9 cellular contexts compared by ENCODE assay signal in the genomic region with DNA sequence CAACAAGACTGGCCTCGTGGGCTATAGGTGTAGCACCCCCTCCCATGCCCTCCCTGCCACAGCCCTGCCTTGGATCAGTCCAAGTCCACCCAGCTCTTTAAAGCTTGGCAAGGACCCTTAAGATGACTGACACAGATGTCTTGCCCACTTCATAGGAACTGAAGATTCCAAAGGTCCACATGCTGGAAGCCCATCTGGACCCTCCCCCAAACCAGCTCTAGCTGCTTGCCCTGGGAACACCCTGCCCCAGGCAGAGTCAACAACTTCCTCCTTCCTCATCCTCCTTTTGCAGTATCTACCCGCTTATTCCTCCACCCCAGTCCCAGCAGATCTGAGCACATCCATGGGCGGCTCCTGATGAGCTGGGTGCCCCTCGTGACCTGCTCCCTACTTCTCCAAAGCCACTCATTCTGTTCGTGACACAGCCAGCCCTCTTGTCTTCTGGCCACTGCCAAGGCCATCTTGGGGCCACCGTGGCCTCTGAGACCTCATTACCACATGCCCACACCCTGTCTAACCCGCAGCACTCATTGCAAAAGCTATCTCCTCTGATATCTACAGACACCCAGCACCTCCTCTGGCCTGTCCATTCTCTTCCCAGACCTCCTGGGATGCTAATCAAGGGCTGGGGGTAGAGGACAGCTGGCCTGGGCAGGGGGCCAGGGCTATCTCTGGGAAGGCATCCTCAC. TPM values are rescaled to one million over a fixed set of nuclear protein-coding genes. Genes with fewer than 3 reads are reported as not detected.
DNase-seq lines count a peak whose midpoint lies in the region; ATAC-seq and TF ChIP-seq lines count a peak whose summit lies in the region.
"Had no signal": no experiment of that assay in that cellular context is flagged by ENCODE, and none has a peak within 500 bp of the region (broad histone marks: within the 10 kb centered on the region; RNA-seq: fewer than 3 reads in every experiment).

No MANE protein-coding gene starts in this region.

- H4K91ac ChIP-seq in mesenchymal stem cell (ENCODE audit: low read length), result peak overlapping the region; percentile 15

- H3K27ac Mint-ChIP-seq in activated T-helper 17 cell treated with anti-CD3 and anti-CD28 coated beads, Interleukin-2, amount 50 U/mL, for 72 hours, result peak overlapping the region; percentile 74
- no peak overlapping the region for H3K27ac Mint-ChIP-seq in GM23338

- H3F3A ChIP-seq in GM23338 (replicated peaks; ENCODE audit: low read depth), result peaks cover 11% of the 10 kb centered on the region

- H3K27ac ChIP-seq in 22Rv1 (peak overlapping the region; percentile 90), mesenchymal stem cell (ENCODE audit: low read length, poor library complexity, severe bottlenecking) (no peak overlapping the region), GM23338 (ENCODE audit: low read depth) (no peak overlapping the region)

- H3K9ac ChIP-seq in mesenchymal stem cell (ENCODE audit: low read length), result no peak overlapping the region

- 68% methylated on average over 6 of the region's 7 CpGs for WGBS in mesenchymal stem cell

- H3K4me2 ChIP-seq in mesenchymal stem cell (ENCODE audit: low read length, poor library complexity, severe bottlenecking) (no peak overlapping the region), GM23338 (no peak overlapping the region)

- no peak overlapping the region for H3K4me3 ChIP-seq in mesenchymal stem cell (ENCODE audit: insufficient read depth in 1 of 2, low read depth in 1 of 2, low read length in 2 of 2)
- H3K4me3 ChIP-seq in GM23338, result no peak overlapping the region

- peaks cover 12% of the 10 kb centered on the region for H3K79me1 ChIP-seq in mesenchymal stem cell (replicated peaks; ENCODE audit: low read length, poor library complexity, severe bottlenecking)

- no peaks in the 10 kb centered on the region for H3K9me3 Mint-ChIP-seq in activated T-helper 17 cell treated with anti-CD3 and anti-CD28 coated beads, Interleukin-2, amount 50 U/mL, for 72 hours
- no peaks in the 10 kb centered on the region; the same call in 2 of the 3 replicates for H3K9me3 Mint-ChIP-seq in GM23338

- DNase-seq in mesenchymal stem cell (no peak), hippocampal formation (lab: John Stamatoyannopoulos, UW) (no peak), GM23338 (ENCODE audit: low spot score) (no peak), HuH-7 (ENCODE audit: low spot score) (no peak)

- peak; percentile 62 for TF ChIP-seq CTCF in 22Rv1 (IDR thresholded peaks at IDR 0.05)
- peak; percentile 32 for TF ChIP-seq CTCF in LNCAP (IDR thresholded peaks at IDR 0.05)
- no peak; a peak in 1 of 4 replicates for TF ChIP-seq CTCF in GM23338 (conservative IDR thresholded peaks at IDR 0.05; ENCODE audit: low read depth in 2 of 2)

- H3K79me2 ChIP-seq in GM23338 (replicated peaks; ENCODE audit: insufficient read depth), result peaks cover 21% of the 10 kb centered on the region

- peak overlapping the region in 1 of 2 experiments; percentile 23 for H3K14ac ChIP-seq in mesenchymal stem cell (ENCODE audit: low read length in 2 of 2)

- H3K4me1 Mint-ChIP-seq in activated T-helper 17 cell treated with anti-CD3 and anti-CD28 coated beads, Interleukin-2, amount 50 U/mL, for 72 hours, result peaks cover 10% of the 10 kb centered on the region
- peaks cover 50% of the 10 kb centered on the region for H3K4me1 Mint-ChIP-seq in GM23338

- H2BK5ac ChIP-seq in mesenchymal stem cell (ENCODE audit: low read depth, low read length, poor library complexity, severe bottlenecking), result no peak overlapping the region

- H2BK12ac ChIP-seq in mesenchymal stem cell (ENCODE audit: low read length in 2 of 2), result peak overlapping the region in 1 of 2 experiments; percentile 59

- no peak overlapping the region for H2BK120ac ChIP-seq in mesenchymal stem cell (ENCODE audit: low read depth, low read length)

- H3K27me3 Mint-ChIP-seq in activated T-helper 17 cell treated with anti-CD3 and anti-CD28 coated beads, Interleukin-2, amount 50 U/mL, for 72 hours, result no peaks in the 10 kb centered on the region
- peaks cover 22% of the 10 kb centered on the region for H3K27me3 Mint-ChIP-seq in GM23338 (ENCODE audit: insufficient read depth, low read depth, poor library complexity)

- H3K18ac ChIP-seq in mesenchymal stem cell (ENCODE audit: low read depth in 1 of 2, low read length in 2 of 2), result no peak overlapping the region

- H2AFZ ChIP-seq in mesenchymal stem cell (ENCODE audit: low read depth, low read length), result no peak overlapping the region
- H2AFZ ChIP-seq in GM23338, result no peak overlapping the region

- H3K9me2 ChIP-seq in GM23338 (ENCODE audit: insufficient read depth), result no peaks in the 10 kb centered on the region

- peaks cover 70% of the 10 kb centered on the region for H3K4me1 ChIP-seq in mesenchymal stem cell (ENCODE audit: control insufficient read depth, insufficient read depth, low read depth, low read length)
- H3K4me1 ChIP-seq in GM23338 (ENCODE audit: insufficient read depth), result peaks cover 30% of the 10 kb centered on the region

- no peak overlapping the region for H2AK5ac ChIP-seq in mesenchymal stem cell (ENCODE audit: low read length, severe bottlenecking)

- H3K9me3 ChIP-seq in mesenchymal stem cell (ENCODE audit: control insufficient read depth, low read length), result no peaks in the 10 kb centered on the region
- H3K9me3 ChIP-seq: pancreas had no signal

- H3K4ac ChIP-seq in mesenchymal stem cell (ENCODE audit: low read depth in 1 of 2, low read length in 2 of 2), result no peak overlapping the region

- no peak overlapping the region for H3K23ac ChIP-seq in mesenchymal stem cell (ENCODE audit: low read length in 2 of 2)

- no peaks in the 10 kb centered on the region for H4K20me1 ChIP-seq in GM23338 (replicated peaks; ENCODE audit: insufficient read depth)

- peaks cover 44% of the 10 kb centered on the region for H3K36me3 Mint-ChIP-seq in activated T-helper 17 cell treated with anti-CD3 and anti-CD28 coated beads, Interleukin-2, amount 50 U/mL, for 72 hours (ENCODE audit: low read depth)
- H3K36me3 Mint-ChIP-seq in GM23338 (ENCODE audit: low read depth), result no peaks in the 10 kb centered on the region; the same call in 2 of the 3 replicates

- H2BK15ac ChIP-seq in mesenchymal stem cell (ENCODE audit: low read depth, poor library complexity, severe bottlenecking), result no peak overlapping the region

- H3K4me3 Mint-ChIP-seq in activated T-helper 17 cell treated with anti-CD3 and anti-CD28 coated beads, Interleukin-2, amount 50 U/mL, for 72 hours, result peak overlapping the region; percentile 69
- H3K4me3 Mint-ChIP-seq in GM23338, result no peak overlapping the region; the same call in 2 of the 3 replicates

- no peak overlapping the region for H4K8ac ChIP-seq in mesenchymal stem cell (ENCODE audit: low read length)

- ATAC-seq in activated T-helper 17 cell treated with anti-CD3 and anti-CD28 coated beads, Interleukin-2, amount 50 U/mL, for 72 hours (replicated peaks), result no peak
- no peak for ATAC-seq in HG03095 (IDR thresholded peaks at IDR 0.05; ENCODE audit: unreplicated experiment)
- no peak for ATAC-seq in GM23338

- H3K27me3 ChIP-seq in mesenchymal stem cell (ENCODE audit: control insufficient read depth in 1 of 2, insufficient read depth in 1 of 2, low read length in 2 of 2) (no peaks in the 10 kb centered on the region), GM23338 (ENCODE audit: insufficient read depth) (no peaks in the 10 kb centered on the region)
- H3K27me3 ChIP-seq: pancreas had no signal

- peaks cover 0 to 27% of the 10 kb centered on the region in 2 experiments for H3K36me3 ChIP-seq in mesenchymal stem cell (ENCODE audit: control insufficient read depth in 1 of 2, insufficient read depth in 2 of 2, low read depth in 1 of 2, low read length in 2 of 2)
- H3K36me3 ChIP-seq in GM23338 (ENCODE audit: insufficient read depth), result no peaks in the 10 kb centered on the region
- H3K36me3 ChIP-seq: pancreas had no signal

TF ChIP-seq in GM23338, 12 proteins besides CTCF, POLR2A, EP300 and RAD21 (continues in another document):
- TF ChIP-seq ZNF114 (CRISPR knock-in tag; IDR thresholded peaks at IDR 0.05), result no peak

RNA-seq across cellular contexts. Expression of a gene that starts 2.0 kb away (rescaled TPM):
- total RNA-seq in activated T-helper 17 cell treated with anti-CD3 and anti-CD28 coated beads, Interleukin-2, amount 50 U/mL, for 72 hours, result 100 to 1,000 TPM in 1 of 2 donors, 10 to 100 TPM in 1; 52.5 to 277 TPM
- polyA plus RNA-seq in mesenchymal stem cell (2013, experiment 1 of 2), result 15.9 TPM
- 15.0 TPM for polyA plus RNA-seq in mesenchymal stem cell (2013, experiment 2 of 2)
- 15.0 and 22.9 TPM in 2 replicates for total RNA-seq in GM23338 (2014; rRNA removed; shearing (Covaris generic))
- 7.6 and 8.6 TPM in 2 replicates for polyA plus RNA-seq in GM23338 (2016; fragmentation: Nextera tagmentation; extraction: Ambion mirVana)

RNA-seq across cellular contexts. Expression of a gene that starts 5.0 kb away (rescaled TPM):
- under 1 TPM in 1 of 2 donors, not detected in 1; 0.34 TPM for total RNA-seq in activated T-helper 17 cell treated with anti-CD3 and anti-CD28 coated beads, Interleukin-2, amount 50 U/mL, for 72 hours
- polyA plus RNA-seq in mesenchymal stem cell (2013, experiment 1 of 2), result 7.6 TPM
- 7.3 TPM for polyA plus RNA-seq in mesenchymal stem cell (2013, experiment 2 of 2)
- 0.12 and 0.17 TPM in 2 replicates for total RNA-seq in GM23338 (2014; rRNA removed; shearing (Covaris generic))
- not detected in 2 replicates for polyA plus RNA-seq in GM23338 (2016; fragmentation: Nextera tagmentation; extraction: Ambion mirVana)
- total RNA-seq: pancreas had no signal

RNA-seq across cellular contexts. Expression of a gene that starts 36.5 kb away (rescaled TPM):
- total RNA-seq in activated T-helper 17 cell treated with anti-CD3 and anti-CD28 coated beads, Interleukin-2, amount 50 U/mL, for 72 hours, result 1 to 10 TPM; 6.1 to 6.3 TPM
- 95.7 TPM for polyA plus RNA-seq in mesenchymal stem cell (2013, experiment 1 of 2)
- polyA plus RNA-seq in mesenchymal stem cell (2013, experiment 2 of 2), result 83.7 TPM
- total RNA-seq in GM23338 (2014; rRNA removed; shearing (Covaris generic)), result 5.2 and 7.9 TPM in 2 replicates
- polyA plus RNA-seq in GM23338 (2016; fragmentation: Nextera tagmentation; extraction: Ambion mirVana), result 3.0 and 4.0 TPM in 2 replicates

RNA-seq across cellular contexts. Expression of a gene that starts 50.9 kb away (rescaled TPM):
- total RNA-seq in activated T-helper 17 cell treated with anti-CD3 and anti-CD28 coated beads, Interleukin-2, amount 50 U/mL, for 72 hours, result 100 to 1,000 TPM; 177 to 269 TPM
- 145 TPM for polyA plus RNA-seq in mesenchymal stem cell (2013, experiment 1 of 2)
- 150 TPM for polyA plus RNA-seq in mesenchymal stem cell (2013, experiment 2 of 2)
- total RNA-seq in GM23338 (2014; rRNA removed; shearing (Covaris generic)), result 439 and 460 TPM in 2 replicates
- polyA plus RNA-seq in GM23338 (2016; fragmentation: Nextera tagmentation; extraction: Ambion mirVana), result 232 and 256 TPM in 2 replicates

RNA-seq across cellular contexts. Expression of a gene that starts 54.6 kb away (rescaled TPM):
- 100 to 1,000 TPM; 112 to 113 TPM for total RNA-seq in activated T-helper 17 cell treated with anti-CD3 and anti-CD28 coated beads, Interleukin-2, amount 50 U/mL, for 72 hours
- 415 TPM for polyA plus RNA-seq in mesenchymal stem cell (2013, experiment 1 of 2)
- 408 TPM for polyA plus RNA-seq in mesenchymal stem cell (2013, experiment 2 of 2)
- 148 and 166 TPM in 2 replicates for total RNA-seq in GM23338 (2014; rRNA removed; shearing (Covaris generic))
- polyA plus RNA-seq in GM23338 (2016; fragmentation: Nextera tagmentation; extraction: Ambion mirVana), result 146 and 167 TPM in 2 replicates

Comparison
In these comparisons a context has a peak if more than half of its experiments do, and no peak if none do; other contexts are left out.
1. CTCF ChIP-seq: peak in 22Rv1 (single experiment) and LNCAP (single experiment); none in GM23338 (0 of 2).